ENCODE assay signal across 29 cellular contexts in the genomic region with DNA sequence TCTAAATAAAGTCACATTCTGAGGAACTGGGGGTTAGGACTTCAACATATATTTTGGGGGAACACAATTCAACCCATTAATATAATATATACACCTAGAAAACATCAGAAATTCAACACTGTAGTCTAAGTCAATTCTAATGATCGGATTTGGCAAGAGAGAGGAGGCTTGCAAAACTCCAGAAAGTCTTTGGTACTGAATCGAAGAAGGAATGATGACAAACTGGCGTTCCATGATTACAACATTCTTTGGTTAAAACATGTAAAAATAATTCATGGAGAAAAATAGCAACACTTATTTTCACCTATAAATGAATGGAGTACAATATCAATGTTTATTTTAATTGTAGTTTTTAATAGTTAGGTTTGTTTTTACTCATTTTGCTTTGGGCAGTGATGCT.
DNase-seq lines count a peak whose midpoint lies in the region; ATAC-seq, FAIRE-seq and TF ChIP-seq lines count a peak whose summit lies in the region.
"Had no signal": no experiment of that assay in that cellular context is flagged by ENCODE, and none has a peak within 500 bp of the region (broad histone marks: within the 10 kb centered on the region; RNA-seq: fewer than 3 reads in every experiment).

No MANE protein-coding gene starts in this region.

- no peak overlapping the region for H2AFZ ChIP-seq in H9 (ENCODE audit: low read length)

- intact Hi-C loops in Panc1 (cut with micrococcal nuclease; ENCODE audit: unreplicated experiment): no loop called here
- intact Hi-C loops in sciatic nerve (cut with DNase I): no loop called here

- no peak overlapping the region for H3K9ac ChIP-seq in H9 (ENCODE audit: extremely low read depth, insufficient read length, low read length)
- H3K9ac ChIP-seq: BLaER1 treated with 17β-estradiol and CSF1 and Interleukin-3, amounts not matched to agents 10 nM and 100 nM had no signal

- H3K56ac ChIP-seq in H9 (ENCODE audit: insufficient read length, low read depth, low read length): no peak overlapping the region

- no peak overlapping the region for H4K91ac ChIP-seq in H9 (ENCODE audit: insufficient read length, low read depth, low read length)

- H3K79me1 ChIP-seq in H9 (ENCODE audit: insufficient read depth, low read depth, low read length, poor library complexity, severe bottlenecking): no peaks in the 10 kb centered on the region

- H3K14ac ChIP-seq in H9 (ENCODE audit: insufficient read depth, low read length): no peak overlapping the region

- H3K4me1 ChIP-seq in Panc1 (ENCODE audit: control insufficient read depth, insufficient read depth, low read length) (peaks cover 97% of the 10 kb centered on the region), H9 (ENCODE audit: insufficient read depth, low read length) (no peaks in the 10 kb centered on the region), small intestine (ENCODE audit: control insufficient read depth in 2 of 2, insufficient read depth in 1 of 2, low read depth in 1 of 2, low read length in 1 of 2) (peaks cover 0 to 12% of the 10 kb centered on the region in 2 donors), gastroesophageal sphincter (peaks cover 40 to 100% (median 48%) of the 10 kb centered on the region in 3 donors)

- H3K4ac ChIP-seq in H9 (ENCODE audit: low read depth, low read length): no peak overlapping the region

- no peak overlapping the region for H3K23ac ChIP-seq in H9 (ENCODE audit: insufficient read length, low read depth, low read length)

- no peak overlapping the region for H2BK5ac ChIP-seq in H9 (ENCODE audit: insufficient read length, low read length)

- WGBS in H9 (ENCODE audit: extremely low coverage, insufficient read length, low lambda C conversion rate): no CpG with 5 or more reads among the region's 3 CpGs
- WGBS in small intestine, 3 donors: 78 to 95% (median 91%) methylated on average over 3 of the region's 3 CpGs
- WGBS in gastroesophageal sphincter (ENCODE audit: low coverage in 1 of 2), 2 donors: 64 to 67% methylated on average over 3 of the region's 3 CpGs

- H4K5ac ChIP-seq in H9 (ENCODE audit: insufficient read length, low read depth, low read length): no peak overlapping the region

- H3K36me3 Mint-ChIP-seq in H9 (ENCODE audit: insufficient read depth in 1 of 3, low read depth in 3 of 3): no peaks in the 10 kb centered on the region

- POLR2A ChIA-PET in Panc1 (lab: Charles Lee): no interaction called here

- CTCF ChIA-PET in Panc1 (lab: Charles Lee): no interaction called here

- H2BK120ac ChIP-seq in H9 (ENCODE audit: low read depth, low read length, poor library complexity, severe bottlenecking): no peak overlapping the region

- DNase-seq in AG08395 (ENCODE audit: low spot score) (peak; percentile 35), Panc1 (ENCODE audit: low read depth, low spot score) (no peak), fibroblast of gingiva (ENCODE audit: low read depth) (peak; percentile 62), sciatic nerve (ENCODE audit: low spot score) (no peak), DMS114 treated with DMSO at 0.1 percent for 48 hours (lab: John Stamatoyannopoulos, UW; ENCODE audit: unreplicated experiment) (no peak), H9 (no peak), small intestine (no peak)
- DNase-seq: activated CD4-positive, alpha-beta memory T cell treated with anti-CD3 and anti-CD28 coated beads, Interleukin-2, amount 10 ng/mL, durations not matched to agents 7 days and 5 days; activated CD4-positive, CD25-positive, alpha-beta regulatory T cell treated with anti-CD3 and anti-CD28 coated beads, Interleukin-2, amount 50 U/mL, for 72 hours; activated CD8-positive, alpha-beta memory T cell treated with anti-CD3 and anti-CD28 coated beads, Interleukin-2, amount 50 U/mL, for 48 hours; anterior cingulate cortex; DMS79; foreskin keratinocyte; GDM1; KBM-7; MG63; NCI-H1417 treated with DMSO at 0.1 percent for 48 hours; NCI-H2081 treated with DMSO at 0.1 percent for 48 hours; OCI-M1; posterior cingulate gyrus; stimulated activated naive CD4-positive, alpha-beta T cell treated with Interleukin-2 at 50 U/mL for 16 hours; T-helper 17 cell; testis had no signal

- no peak overlapping the region for H3K27ac Mint-ChIP-seq in H9
- H3K27ac Mint-ChIP-seq: activated CD4-positive, alpha-beta memory T cell treated with anti-CD3 and anti-CD28 coated beads, Interleukin-2, amount 10 ng/mL, durations not matched to agents 7 days and 5 days; activated naive CD4-positive, alpha-beta T cell treated with anti-CD3 and anti-CD28 coated beads, Interleukin-2, amount 50 U/mL, for 24 hours had no signal

- no peaks in the 10 kb centered on the region for H4K20me1 ChIP-seq in H9 (ENCODE audit: control insufficient read depth, insufficient read depth, insufficient read length)

- peaks cover 0 to 4% of the 10 kb centered on the region in 2 experiments; a peak in 1 of 4 replicates for H3K4me1 Mint-ChIP-seq in H9

- H3K27me3 Mint-ChIP-seq in H9 (ENCODE audit: low read depth): peaks cover 10% of the 10 kb centered on the region; the same call in 1 of the 2 replicates
- H3K27me3 Mint-ChIP-seq: activated CD4-positive, alpha-beta memory T cell treated with anti-CD3 and anti-CD28 coated beads, Interleukin-2, amount 10 ng/mL, durations not matched to agents 7 days and 5 days; activated naive CD4-positive, alpha-beta T cell treated with anti-CD3 and anti-CD28 coated beads, Interleukin-2, amount 50 U/mL, for 24 hours; T-helper 17 cell had no signal

- H2BK15ac ChIP-seq in H9 (ENCODE audit: low read depth, low read length): no peak overlapping the region

- H2AK5ac ChIP-seq in H9 (ENCODE audit: insufficient read length, low read length): no peak overlapping the region

- no peaks in the 10 kb centered on the region for H3K23me2 ChIP-seq in H9 (ENCODE audit: insufficient read length, low read depth, low read length, poor library complexity, severe bottlenecking)

- H3K4me3 Mint-ChIP-seq in H9: no peak overlapping the region
- H3K4me3 Mint-ChIP-seq: activated CD4-positive, alpha-beta memory T cell treated with anti-CD3 and anti-CD28 coated beads, Interleukin-2, amount 10 ng/mL, durations not matched to agents 7 days and 5 days; activated naive CD4-positive, alpha-beta T cell treated with anti-CD3 and anti-CD28 coated beads, Interleukin-2, amount 50 U/mL, for 24 hours had no signal

- no TSS peak for BruUV-seq in Panc1 (replicated peaks; lab: Mats Ljungman, UMichigan)

- in situ Hi-C loops in Panc1 (cut with HindIII; ENCODE audit: low pct_unique_long_range_greater_than_20kb, low sequenced_read_pairs): no loop called here

- H3T11ph ChIP-seq in H9 (ENCODE audit: low read length): no peak overlapping the region

- FAIRE-seq in small intestine (lab: Jason Lieb, UNC): no peak

- no peak for TF ChIP-seq POLR2A in gastroesophageal sphincter (IDR thresholded peaks at IDR 0.05)

- peak overlapping the region; percentile 99 for H3K27ac ChIP-seq in Panc1 (ENCODE audit: low read length)
- H3K27ac ChIP-seq in H9 (ENCODE audit: insufficient read length, low read depth, low read length): no peak overlapping the region
- no peak overlapping the region for H3K27ac ChIP-seq in small intestine (ENCODE audit: low read depth in 1 of 2, low read length in 1 of 2)
- H3K27ac ChIP-seq in gastroesophageal sphincter: peak overlapping the region in 2 of 4 donors; percentile 62 to 76
- H3K27ac ChIP-seq: BLaER1 treated with 17β-estradiol and CSF1 and Interleukin-3, amounts not matched to agents 10 nM and 100 nM; cardiac muscle cell; foreskin keratinocyte; testis had no signal

- H4K8ac ChIP-seq in H9 (replicated peaks; ENCODE audit: insufficient read length, low read depth, low read length): no peak overlapping the region

- H3K79me2 ChIP-seq in H9 (ENCODE audit: insufficient read depth, low read length): no peaks in the 10 kb centered on the region

- no peak overlapping the region for H2BK20ac ChIP-seq in H9 (ENCODE audit: low read depth, low read length, poor library complexity, severe bottlenecking)

- no peak overlapping the region for H3K4me3 ChIP-seq in Panc1 (ENCODE audit: low read depth in 2 of 2, low read length in 2 of 2)
- H3K4me3 ChIP-seq in small intestine (ENCODE audit: low read depth in 1 of 2, low read length in 2 of 2): no peak overlapping the region
- H3K4me3 ChIP-seq in gastroesophageal sphincter: no peak overlapping the region
- H3K4me3 ChIP-seq: BLaER1 treated with 17β-estradiol and CSF1 and Interleukin-3, amounts not matched to agents 10 nM and 100 nM; cardiac muscle cell; MG63; testis had no signal

- H3K9me3 Mint-ChIP-seq in H9: no peaks in the 10 kb centered on the region
- H3K9me3 Mint-ChIP-seq: activated CD4-positive, alpha-beta memory T cell treated with anti-CD3 and anti-CD28 coated beads, Interleukin-2, amount 10 ng/mL, durations not matched to agents 7 days and 5 days; activated naive CD4-positive, alpha-beta T cell treated with anti-CD3 and anti-CD28 coated beads, Interleukin-2, amount 50 U/mL, for 24 hours had no signal

- no peak for TF ChIP-seq CTCF in Panc1 (IDR thresholded peaks at IDR 0.05)
- no peak for TF ChIP-seq CTCF in H9 (conservative IDR thresholded peaks at IDR 0.05)
- TF ChIP-seq CTCF in gastroesophageal sphincter (IDR thresholded peaks at IDR 0.05): no peak

- TF ChIP-seq EP300 in gastroesophageal sphincter (IDR thresholded peaks at IDR 0.05): no peak

- H3K36me3 ChIP-seq in Panc1 (ENCODE audit: control insufficient read depth, insufficient read depth, low read length): no peaks in the 10 kb centered on the region; the same call in 1 of the 2 replicates
- H3K36me3 ChIP-seq in small intestine (ENCODE audit: control insufficient read depth in 2 of 2, insufficient read depth in 2 of 2, low read length in 2 of 2): no peaks in the 10 kb centered on the region
- H3K36me3 ChIP-seq in gastroesophageal sphincter: no peaks in the 10 kb centered on the region
- H3K36me3 ChIP-seq: cardiac muscle cell had no signal

- ATAC-seq in Panc1 (no peak), sciatic nerve (peak; percentile 46), gastroesophageal sphincter (no peak)
- ATAC-seq: foreskin keratinocyte, HCT116, SK-N-SH treated with all-trans-retinoic acid at 6 μM for 48 hours, T-helper 17 cell had no signal

- H2BK12ac ChIP-seq in H9 (ENCODE audit: insufficient read length, low read depth, low read length): no peak overlapping the region

- H3K9me3 ChIP-seq in Panc1 (ENCODE audit: control insufficient read depth, insufficient read depth, low read depth, low read length) (no peaks in the 10 kb centered on the region), H9 (ENCODE audit: control insufficient read depth, low read depth, low read length) (no peaks in the 10 kb centered on the region), small intestine (ENCODE audit: control insufficient read depth, low read depth) (no peaks in the 10 kb centered on the region), gastroesophageal sphincter (no peaks in the 10 kb centered on the region)
- H3K9me3 ChIP-seq: MG63, testis had no signal

- no peak overlapping the region for H3K4me2 ChIP-seq in H9 (ENCODE audit: insufficient read depth, insufficient read length, low read length)

- no peak overlapping the region for H3K18ac ChIP-seq in H9 (ENCODE audit: insufficient read length, low read depth, low read length)

- H3K27me3 ChIP-seq in Panc1 (ENCODE audit: control insufficient read depth, insufficient read depth, low read length) (no peaks in the 10 kb centered on the region), H9 (ENCODE audit: insufficient read depth, low read length) (no peaks in the 10 kb centered on the region), small intestine (ENCODE audit: control insufficient read depth in 2 of 2, insufficient read depth in 2 of 2, low read length in 2 of 2) (no peaks in the 10 kb centered on the region), gastroesophageal sphincter (no peaks in the 10 kb centered on the region)
- H3K27me3 ChIP-seq: BLaER1 treated with 17β-estradiol and CSF1 and Interleukin-3, amounts not matched to agents 10 nM and 100 nM; cardiac muscle cell; foreskin keratinocyte; MG63; testis had no signal

Comparison
In these comparisons a context has a peak if more than half of its experiments do, and no peak if none do; other contexts are left out.
1. DNase-seq: peak in AG08395 (single experiment) and fibroblast of gingiva (single experiment); none in Panc1 (single experiment), sciatic nerve (single experiment), DMS114 treated with DMSO at 0.1 percent for 48 hours (single experiment), H9 (single experiment) and small intestine (single experiment).